11 cellular contexts compared by ENCODE assay signal in the genomic region with DNA sequence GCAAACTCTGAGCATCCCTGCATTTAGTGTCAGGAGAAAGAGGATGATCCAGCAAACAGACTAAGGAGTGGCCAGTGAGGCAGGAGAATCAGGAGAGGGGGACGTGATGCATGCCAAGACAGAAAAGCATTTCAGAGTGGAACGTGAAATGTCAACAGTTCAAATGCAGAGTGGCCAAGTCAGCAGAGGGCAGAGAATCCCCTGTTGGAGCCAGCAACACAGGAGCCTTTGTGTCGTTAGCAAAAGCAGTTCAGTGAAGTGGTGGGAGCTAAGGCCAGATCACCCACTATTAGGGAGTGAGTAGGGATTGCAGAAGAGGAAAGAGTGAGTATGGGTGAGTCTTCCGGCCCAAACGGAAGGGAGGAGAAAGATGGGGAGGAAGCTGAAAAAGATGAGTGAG. TPM values are rescaled to one million over a fixed set of nuclear protein-coding genes. Genes with fewer than 3 reads are reported as not detected.
"Had no signal": no experiment of that assay in that cellular context is flagged by ENCODE, and none has a peak within 500 bp of the region (broad histone marks: within the 10 kb centered on the region; RNA-seq: fewer than 3 reads in every experiment).

No MANE protein-coding gene starts in this region.

- H2AFZ ChIP-seq: GM23248 had no signal

- H3K4me2 ChIP-seq: KMS-11 had no signal

- FAIRE-seq: H54, HepG2 had no signal

- H3K27ac ChIP-seq: GM23248, HL-60, KMS-11 had no signal

- DNase-seq: GM23248, GOT3, H9, HCEC 1CT, KBM-7 had no signal

- ATAC-seq: HepG2 had no signal

- H3K9ac ChIP-seq: GM23248, KMS-11 had no signal

- H3K4me3 ChIP-seq: GM23248 had no signal

RNA-seq across cellular contexts. Expression of a gene that starts 6.6 kb away (rescaled TPM):
- total RNA-seq: GM23248, H9, HepG2 had no signal
- polyA plus RNA-seq: GM23248, HepG2 had no signal

RNA-seq across cellular contexts. Expression of a gene that starts 14.8 kb away (rescaled TPM):
- total RNA-seq: HepG2, HT1080 had no signal
- polyA plus RNA-seq: HepG2 had no signal

RNA-seq across cellular contexts. Expression of a gene that starts 31.1 kb away (rescaled TPM):
- total RNA-seq: GM23248, H9, HepG2 had no signal
- polyA plus RNA-seq: GM23248, HepG2, IgD-negative memory B cell had no signal
